Comparison of ENCODE assay signal across 19 cellular contexts in genomic region chr15:48904758-48905157, GRCh38. TPM values are rescaled to one million over a fixed set of nuclear protein-coding genes. Genes with fewer than 3 reads are reported as not detected.
DNase-seq lines count a peak whose midpoint lies in the region; ATAC-seq and TF ChIP-seq lines count a peak whose summit lies in the region.
"Had no signal": no experiment of that assay in that cellular context is flagged by ENCODE, and none has a peak within 500 bp of the region (broad histone marks: within the 10 kb centered on the region; RNA-seq: fewer than 3 reads in every experiment).

No MANE protein-coding gene starts in this region.

- peak overlapping the region; percentile 81 for H3K27ac Mint-ChIP-seq in activated CD4-positive, alpha-beta T cell treated with anti-CD3 and anti-CD28 coated beads, Interleukin-2, amount 10 ng/mL, durations not matched to agents 24 days and 14 days
- H3K27ac Mint-ChIP-seq in activated naive CD8-positive, alpha-beta T cell treated with anti-CD3 and anti-CD28 coated beads for 36 hours, result peak overlapping the region; percentile 70
- H3K27ac Mint-ChIP-seq in chondrocyte (ENCODE audit: unreplicated experiment) (peak overlapping the region; percentile 79), progenitor cell of endocrine pancreas (peak overlapping the region; percentile 53)
- H3K27ac Mint-ChIP-seq: CD14-positive monocyte had no signal

- TF ChIP-seq POLR2A in suprapubic skin (IDR thresholded peaks at IDR 0.05) (no peak), esophagus muscularis mucosa (IDR thresholded peaks at IDR 0.05; ENCODE audit: low read depth) (no peak)

- peaks cover 11% of the 10 kb centered on the region for H3K9me3 Mint-ChIP-seq in activated CD4-positive, alpha-beta T cell treated with anti-CD3 and anti-CD28 coated beads, Interleukin-2, amount 10 ng/mL, durations not matched to agents 24 days and 14 days
- peaks cover 2% of the 10 kb centered on the region for H3K9me3 Mint-ChIP-seq in activated naive CD8-positive, alpha-beta T cell treated with anti-CD3 and anti-CD28 coated beads for 36 hours
- peaks cover 15% of the 10 kb centered on the region for H3K9me3 Mint-ChIP-seq in chondrocyte (ENCODE audit: low read depth)
- H3K9me3 Mint-ChIP-seq in progenitor cell of endocrine pancreas (ENCODE audit: low read depth), result peaks cover 5% of the 10 kb centered on the region
- H3K9me3 Mint-ChIP-seq: IgD-negative memory B cell had no signal

- H3K4me3 ChIP-seq in suprapubic skin (no peak overlapping the region), esophagus muscularis mucosa (no peak overlapping the region)
- H3K4me3 ChIP-seq: BLaER1 had no signal

- H3K4me1 ChIP-seq in suprapubic skin, result no peaks in the 10 kb centered on the region
- no peaks in the 10 kb centered on the region for H3K4me1 ChIP-seq in esophagus muscularis mucosa
- H3K4me1 ChIP-seq: BLaER1 had no signal

- H3K27me3 ChIP-seq in suprapubic skin (no peaks in the 10 kb centered on the region), esophagus muscularis mucosa (no peaks in the 10 kb centered on the region)
- H3K27me3 ChIP-seq: BLaER1 had no signal

- TF ChIP-seq EP300 in suprapubic skin (IDR thresholded peaks at IDR 0.05), result no peak
- TF ChIP-seq EP300 in esophagus muscularis mucosa (IDR thresholded peaks at IDR 0.05), result no peak

- H3K27ac ChIP-seq in suprapubic skin, result no peak overlapping the region
- no peak overlapping the region for H3K27ac ChIP-seq in esophagus muscularis mucosa (replicated peaks in 1 of 4)
- H3K27ac ChIP-seq: BLaER1 had no signal

- no peaks in the 10 kb centered on the region for H3K27me3 Mint-ChIP-seq in activated CD4-positive, alpha-beta T cell treated with anti-CD3 and anti-CD28 coated beads, Interleukin-2, amount 10 ng/mL, durations not matched to agents 24 days and 14 days
- H3K27me3 Mint-ChIP-seq in activated naive CD8-positive, alpha-beta T cell treated with anti-CD3 and anti-CD28 coated beads for 36 hours, result peaks cover 3% of the 10 kb centered on the region
- H3K27me3 Mint-ChIP-seq in chondrocyte (ENCODE audit: low read depth) (no peaks in the 10 kb centered on the region), progenitor cell of endocrine pancreas (no peaks in the 10 kb centered on the region)
- H3K27me3 Mint-ChIP-seq: IgD-negative memory B cell had no signal

- H3K4me1 Mint-ChIP-seq in activated CD4-positive, alpha-beta T cell treated with anti-CD3 and anti-CD28 coated beads, Interleukin-2, amount 10 ng/mL, durations not matched to agents 24 days and 14 days, result peaks cover 26% of the 10 kb centered on the region
- peaks cover 18% of the 10 kb centered on the region for H3K4me1 Mint-ChIP-seq in activated naive CD8-positive, alpha-beta T cell treated with anti-CD3 and anti-CD28 coated beads for 36 hours
- H3K4me1 Mint-ChIP-seq in chondrocyte (ENCODE audit: low read depth) (peaks cover 43% of the 10 kb centered on the region), progenitor cell of endocrine pancreas (ENCODE audit: low read depth) (no peaks in the 10 kb centered on the region)
- H3K4me1 Mint-ChIP-seq: CD14-positive monocyte; CD4-positive, alpha-beta memory T cell; IgD-negative memory B cell had no signal

- 93% methylated on average over 4 of the region's 4 CpGs for WGBS in suprapubic skin
- WGBS in esophagus muscularis mucosa, result 97% methylated on average over 4 of the region's 4 CpGs

- H3K9me3 ChIP-seq in suprapubic skin (no peaks in the 10 kb centered on the region), esophagus muscularis mucosa (no peaks in the 10 kb centered on the region)
- H3K9me3 ChIP-seq: BLaER1 had no signal

- H3K4me3 Mint-ChIP-seq in activated CD4-positive, alpha-beta T cell treated with anti-CD3 and anti-CD28 coated beads, Interleukin-2, amount 10 ng/mL, durations not matched to agents 24 days and 14 days, result no peak overlapping the region
- H3K4me3 Mint-ChIP-seq in activated naive CD8-positive, alpha-beta T cell treated with anti-CD3 and anti-CD28 coated beads for 36 hours, result no peak overlapping the region
- no peak overlapping the region for H3K4me3 Mint-ChIP-seq in chondrocyte (ENCODE audit: unreplicated experiment)
- H3K4me3 Mint-ChIP-seq in progenitor cell of endocrine pancreas (ENCODE audit: low read depth), result no peak overlapping the region
- H3K4me3 Mint-ChIP-seq: CD14-positive monocyte; CD4-positive, alpha-beta memory T cell; IgD-negative memory B cell had no signal

- H3K36me3 Mint-ChIP-seq in activated CD4-positive, alpha-beta T cell treated with anti-CD3 and anti-CD28 coated beads, Interleukin-2, amount 10 ng/mL, durations not matched to agents 24 days and 14 days (ENCODE audit: low read depth), result peaks cover 2% of the 10 kb centered on the region
- peaks cover 2% of the 10 kb centered on the region for H3K36me3 Mint-ChIP-seq in activated naive CD8-positive, alpha-beta T cell treated with anti-CD3 and anti-CD28 coated beads for 36 hours
- peaks cover 14% of the 10 kb centered on the region for H3K36me3 Mint-ChIP-seq in chondrocyte (ENCODE audit: low read depth)
- H3K36me3 Mint-ChIP-seq in progenitor cell of endocrine pancreas (ENCODE audit: insufficient read depth), result no peaks in the 10 kb centered on the region
- H3K36me3 Mint-ChIP-seq: CD14-positive monocyte; CD4-positive, alpha-beta memory T cell; IgD-negative memory B cell had no signal

- ATAC-seq in GM21423 (IDR thresholded peaks at IDR 0.05; ENCODE audit: unreplicated experiment), result no peak
- ATAC-seq: HCT116 had no signal

- intact Hi-C loops in activated CD4-positive, alpha-beta T cell treated with anti-CD3 and anti-CD28 coated beads, Interleukin-2, amount 10 ng/mL, durations not matched to agents 24 days and 14 days (cut with micrococcal nuclease), result no loop called here
- intact Hi-C loops in esophagus muscularis mucosa (cut with DNase I), result no loop called here

- no peak for DNase-seq in activated CD4-positive, alpha-beta T cell treated with anti-CD3 and anti-CD28 coated beads, Interleukin-2, amount 10 ng/mL, durations not matched to agents 24 days and 14 days
- DNase-seq in activated CD4-positive, alpha-beta T cell treated with anti-CD3 and anti-CD28 coated beads for 1 hour, result no peak
- no peak for DNase-seq in activated naive CD8-positive, alpha-beta T cell treated with anti-CD3 and anti-CD28 coated beads for 36 hours
- DNase-seq in chondrocyte (ENCODE audit: low spot score) (no peak), progenitor cell of endocrine pancreas (ENCODE audit: low spot score, unreplicated experiment) (no peak), suprapubic skin (ENCODE audit: low spot score in 2 of 2) (no peak), esophagus muscularis mucosa (ENCODE audit: extremely low spot score) (no peak)
- DNase-seq: 8988T; Calu3; CD4-positive, alpha-beta memory T cell; DMS79 treated with DMSO at 0.1 percent for 48 hours; GF-D8; GOT3; H7 had no signal

- TF ChIP-seq CTCF in chondrocyte (IDR thresholded peaks at IDR 0.05), result no peak
- no peak for TF ChIP-seq CTCF in progenitor cell of endocrine pancreas (IDR thresholded peaks at IDR 0.05; ENCODE audit: unreplicated experiment)
- no peak for TF ChIP-seq CTCF in suprapubic skin (IDR thresholded peaks at IDR 0.05)
- no peak for TF ChIP-seq CTCF in esophagus muscularis mucosa (IDR thresholded peaks at IDR 0.05)

- H3K36me3 ChIP-seq in suprapubic skin, result no peaks in the 10 kb centered on the region
- no peaks in the 10 kb centered on the region for H3K36me3 ChIP-seq in esophagus muscularis mucosa
- H3K36me3 ChIP-seq: BLaER1 had no signal

RNA-seq across cellular contexts. Expression of gene EID1, which starts 26.8 kb away (rescaled TPM):
- 192 and 209 TPM in 2 replicates for total RNA-seq in activated CD4-positive, alpha-beta T cell treated with anti-CD3 and anti-CD28 coated beads, Interleukin-2, amount 10 ng/mL, durations not matched to agents 24 days and 14 days
- total RNA-seq in activated naive CD8-positive, alpha-beta T cell treated with anti-CD3 and anti-CD28 coated beads for 36 hours, result 100 to 1,000 TPM; 100 to 103 TPM
- total RNA-seq in chondrocyte (118 to 202 TPM (median 122 TPM) in 3 replicates), progenitor cell of endocrine pancreas (133 and 143 TPM in 2 replicates), suprapubic skin (10 to 100 TPM; 57.6 to 88.6 (median 84.7) TPM), esophagus muscularis mucosa (100 to 1,000 TPM; 250 to 391 (median 334) TPM)

RNA-seq across cellular contexts. Expression of gene SHC4, which starts 59.0 kb away (rescaled TPM):
- total RNA-seq in activated CD4-positive, alpha-beta T cell treated with anti-CD3 and anti-CD28 coated beads, Interleukin-2, amount 10 ng/mL, durations not matched to agents 24 days and 14 days, result 20.4 and 21.2 TPM in 2 replicates
- total RNA-seq in activated naive CD8-positive, alpha-beta T cell treated with anti-CD3 and anti-CD28 coated beads for 36 hours, result 1 to 10 TPM; 3.7 to 4.1 TPM
- total RNA-seq in chondrocyte (35.3 to 61.8 TPM (median 35.6 TPM) in 3 replicates), progenitor cell of endocrine pancreas (0.36 and 0.47 TPM in 2 replicates), suprapubic skin (1 to 10 TPM; 1.4 to 2.5 (median 1.6) TPM), esophagus muscularis mucosa (1 to 10 TPM; 1.8 to 2.3 (median 2.1) TPM)
